9 cellular contexts compared by ENCODE assay signal in the genomic region with DNA sequence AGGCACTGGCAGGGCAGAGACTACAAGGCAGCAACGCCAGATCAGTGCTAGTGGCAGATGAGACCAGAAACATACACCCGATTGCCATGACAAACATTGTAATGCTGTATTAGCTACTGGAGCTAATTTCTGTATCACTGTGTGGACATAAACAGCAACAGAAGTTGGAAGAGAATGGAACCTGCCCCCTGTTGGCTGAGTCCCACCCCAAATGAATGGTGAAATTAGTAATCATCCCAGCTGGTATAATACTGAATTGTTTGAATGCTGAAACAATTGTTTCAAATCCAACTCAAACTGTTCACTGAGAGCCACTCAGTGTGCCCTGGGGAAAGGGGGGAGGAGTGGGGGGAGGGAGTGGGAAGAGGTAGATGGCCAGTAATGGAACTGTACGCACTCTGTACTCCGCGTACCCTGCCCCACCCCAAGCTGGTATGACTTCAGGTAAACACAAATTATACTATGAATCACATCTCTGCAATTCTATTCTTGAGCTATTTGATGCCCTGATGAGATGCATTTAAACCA. TPM values are rescaled to one million over a fixed set of nuclear protein-coding genes. Genes with fewer than 3 reads are reported as not detected.
A peak's percentile ranks its signal among the peaks of the same experiment; 100 is the strongest.
DNase-seq lines count a peak whose midpoint lies in the region; ATAC-seq and TF ChIP-seq lines count a peak whose summit lies in the region.
"Had no signal": no experiment of that assay in that cellular context is flagged by ENCODE, and none has a peak within 500 bp of the region (broad histone marks: within the 10 kb centered on the region; RNA-seq: fewer than 3 reads in every experiment).

No MANE protein-coding gene starts in this region.

- H4K8ac ChIP-seq in mesendoderm (ENCODE audit: low read depth, low read length) = no peak overlapping the region

- CTCF ChIA-PET in activated CD4-positive, alpha-beta memory T cell treated with anti-CD3 and anti-CD28 coated beads, Interleukin-2, amount 10 ng/mL, durations not matched to agents 7 days and 5 days (lab: Charles Lee) = interaction anchor here (0.6 to 1.8 kb wide), 9 partner anchors 8 to 100 kb away, joined by 3 to 12 read pairs (median 6); partner anchors contain the start of gene BIRC3

- no peak overlapping the region for H3K27ac ChIP-seq in mesendoderm (ENCODE audit: low read depth, low read length)

- H3K36me3 Mint-ChIP-seq in activated CD4-positive, alpha-beta memory T cell treated with anti-CD3 and anti-CD28 coated beads, Interleukin-2, amount 10 ng/mL, durations not matched to agents 7 days and 5 days (ENCODE audit: low read depth) = peaks cover 20% of the 10 kb centered on the region

- H3K18ac ChIP-seq in mesendoderm (ENCODE audit: low read length) = no peak overlapping the region

- H3K23ac ChIP-seq in mesendoderm (ENCODE audit: low read length) = no peak overlapping the region

- H3K27me3 Mint-ChIP-seq in activated CD4-positive, alpha-beta memory T cell treated with anti-CD3 and anti-CD28 coated beads, Interleukin-2, amount 10 ng/mL, durations not matched to agents 7 days and 5 days = no peaks in the 10 kb centered on the region

- intact Hi-C loops in mucosa of descending colon (cut with DNase I, micrococcal nuclease) = no loop called here

- TF ChIP-seq CTCF in AG09319 (IDR thresholded peaks at IDR 0.05; ENCODE audit: low read depth, low read length) = peak; percentile 3; the same call in 1 of the 2 replicates
- TF ChIP-seq CTCF in mucosa of descending colon (IDR thresholded peaks at IDR 0.05) = no peak

- no peak overlapping the region for H3K4me2 ChIP-seq in mesendoderm (ENCODE audit: low read length)

- H3K4me3 ChIP-seq in mucosa of descending colon (no peak overlapping the region), mesendoderm (ENCODE audit: low read length) (no peak overlapping the region)

- WGBS in mesendoderm (ENCODE audit: extremely low coverage, insufficient coverage, low lambda C conversion rate) = no CpG with 5 or more reads among the region's 5 CpGs

- peaks cover 21% of the 10 kb centered on the region for H3K9me3 Mint-ChIP-seq in activated CD4-positive, alpha-beta memory T cell treated with anti-CD3 and anti-CD28 coated beads, Interleukin-2, amount 10 ng/mL, durations not matched to agents 7 days and 5 days

- H3K4me1 Mint-ChIP-seq in activated CD4-positive, alpha-beta memory T cell treated with anti-CD3 and anti-CD28 coated beads, Interleukin-2, amount 10 ng/mL, durations not matched to agents 7 days and 5 days = peaks cover 57% of the 10 kb centered on the region

- ATAC-seq in mucosa of descending colon (peak; percentile 98), GM21367 (IDR thresholded peaks at IDR 0.05; ENCODE audit: unreplicated experiment) (no peak), GM21619 (IDR thresholded peaks at IDR 0.05; ENCODE audit: unreplicated experiment) (no peak), HG02884 (IDR thresholded peaks at IDR 0.05; ENCODE audit: unreplicated experiment) (no peak)

- no peak for DNase-seq in AG09319 (ENCODE audit: extremely low read depth, low read depth)
- peak; percentile 77 for DNase-seq in HPDE6-E6E7 (ENCODE audit: extremely low spot score)
- no peak for DNase-seq in activated CD4-positive, alpha-beta memory T cell treated with anti-CD3 and anti-CD28 coated beads, Interleukin-2, amount 10 ng/mL, durations not matched to agents 7 days and 5 days
- DNase-seq in mucosa of descending colon = peak; percentile 68 to 85 (median 70)
- DNase-seq in mesendoderm = no peak
- DNase-seq: activated CD4-positive, alpha-beta T cell treated with anti-CD3 and anti-CD28 coated beads for 48 hours had no signal

- no peak overlapping the region for H3K56ac ChIP-seq in mesendoderm (ENCODE audit: low read length)

- H3K9ac ChIP-seq in mesendoderm (ENCODE audit: low read length) = no peak overlapping the region

- H2BK5ac ChIP-seq in mesendoderm (ENCODE audit: low read length) = no peak overlapping the region

- peak overlapping the region; percentile 5 for H3K4me3 Mint-ChIP-seq in activated CD4-positive, alpha-beta memory T cell treated with anti-CD3 and anti-CD28 coated beads, Interleukin-2, amount 10 ng/mL, durations not matched to agents 7 days and 5 days

- peaks cover 10% of the 10 kb centered on the region for H3K9me3 ChIP-seq in mucosa of descending colon

- no peaks in the 10 kb centered on the region for H3K27me3 ChIP-seq in mesendoderm (ENCODE audit: insufficient read depth, low read length, poor library complexity)

- peaks cover 15% of the 10 kb centered on the region for H3K4me1 ChIP-seq in mucosa of descending colon (ENCODE audit: low read depth)
- peaks cover 11% of the 10 kb centered on the region for H3K4me1 ChIP-seq in mesendoderm (ENCODE audit: control insufficient read depth, low read depth, low read length)

- H4K5ac ChIP-seq in mesendoderm (ENCODE audit: low read length) = no peak overlapping the region

- POLR2A ChIA-PET in activated CD4-positive, alpha-beta memory T cell treated with anti-CD3 and anti-CD28 coated beads, Interleukin-2, amount 10 ng/mL, durations not matched to agents 7 days and 5 days (lab: Charles Lee) = interaction anchor here (0.7 to 4.1 kb wide), 8 partner anchors 8 to 254 kb away, joined by 3 to 45 read pairs (median 3); partner anchors contain the start of gene BIRC3

- H3K79me2 ChIP-seq in mesendoderm (ENCODE audit: control insufficient read depth, insufficient read depth, low read length) = no peaks in the 10 kb centered on the region

- H3K4ac ChIP-seq in mesendoderm (ENCODE audit: low read depth, low read length) = no peak overlapping the region

- no peak overlapping the region for H2BK120ac ChIP-seq in mesendoderm (ENCODE audit: low read depth, low read length)

- peak overlapping the region; percentile 66 for H3K27ac Mint-ChIP-seq in activated CD4-positive, alpha-beta memory T cell treated with anti-CD3 and anti-CD28 coated beads, Interleukin-2, amount 10 ng/mL, durations not matched to agents 7 days and 5 days

- H2BK15ac ChIP-seq in mesendoderm (replicated peaks; ENCODE audit: low read depth) = no peak overlapping the region

- H3K79me1 ChIP-seq in mesendoderm (ENCODE audit: low read length) = no peaks in the 10 kb centered on the region

- no peaks in the 10 kb centered on the region for H3K36me3 ChIP-seq in mucosa of descending colon (ENCODE audit: low read depth)
- H3K36me3 ChIP-seq in mesendoderm (ENCODE audit: control insufficient read depth, insufficient read depth, low read length) = no peaks in the 10 kb centered on the region

- H2AK5ac ChIP-seq in mesendoderm (ENCODE audit: low read length) = no peak overlapping the region

RNA-seq across cellular contexts. Expression of gene BIRC3, which starts 11.2 kb away (rescaled TPM):
- total RNA-seq in activated CD4-positive, alpha-beta memory T cell treated with anti-CD3 and anti-CD28 coated beads, Interleukin-2, amount 10 ng/mL, durations not matched to agents 7 days and 5 days = 10 to 100 TPM; 79.0 to 80.0 TPM
- 100 to 1,000 TPM in 1 of 3 donors, 10 to 100 TPM in 2; 26.1 to 116 (median 45.4) TPM for total RNA-seq in mucosa of descending colon
- 0.06 TPM for polyA plus RNA-seq in mesendoderm (2013, experiment 1 of 2)
- polyA plus RNA-seq in mesendoderm (2013, experiment 2 of 2) = 0.06 TPM

RNA-seq across cellular contexts. Expression of gene BIRC2, which starts 40.9 kb away (rescaled TPM):
- 10 to 100 TPM; 36.0 to 39.7 TPM for total RNA-seq in activated CD4-positive, alpha-beta memory T cell treated with anti-CD3 and anti-CD28 coated beads, Interleukin-2, amount 10 ng/mL, durations not matched to agents 7 days and 5 days
- 10 to 100 TPM; 42.8 to 55.0 (median 45.2) TPM for total RNA-seq in mucosa of descending colon
- 24.1 TPM for polyA plus RNA-seq in mesendoderm (2013, experiment 1 of 2)
- 23.9 TPM for polyA plus RNA-seq in mesendoderm (2013, experiment 2 of 2)

Comparison
In these comparisons a context has a peak if more than half of its experiments do, and no peak if none do; other contexts are left out.
1. DNase-seq: peak in HPDE6-E6E7 (single experiment) and mucosa of descending colon (3 of 3); none in AG09319 (single experiment), activated CD4-positive, alpha-beta memory T cell treated with anti-CD3 and anti-CD28 coated beads, Interleukin-2, amount 10 ng/mL, durations not matched to agents 7 days and 5 days (single experiment) and mesendoderm (single experiment).